ENCODE assay signal across 17 cellular contexts in genomic region chr4:10124167-10124930, GRCh38. TPM values are rescaled to one million over a fixed set of nuclear protein-coding genes. Genes with fewer than 3 reads are reported as not detected.
DNase-seq lines count a peak whose midpoint lies in the region; ATAC-seq and TF ChIP-seq lines count a peak whose summit lies in the region.
"Had no signal": no experiment of that assay in that cellular context is flagged by ENCODE, and none has a peak within 500 bp of the region (broad histone marks: within the 10 kb centered on the region; RNA-seq: fewer than 3 reads in every experiment).

No MANE protein-coding gene starts in this region.

- H3K4me3 Mint-ChIP-seq in CD8-positive, alpha-beta T cell: no peak overlapping the region
- H3K4me3 Mint-ChIP-seq in activated CD8-positive, alpha-beta T cell treated with anti-CD3 and anti-CD28 coated beads, Interleukin-2, amount 10 ng/mL, durations not matched to agents 7 days and 5 days: no peak overlapping the region
- no peak overlapping the region for H3K4me3 Mint-ChIP-seq in endodermal cell
- H3K4me3 Mint-ChIP-seq: B cell had no signal

- no peaks in the 10 kb centered on the region for H3K9me3 Mint-ChIP-seq in CD8-positive, alpha-beta T cell
- no peaks in the 10 kb centered on the region for H3K9me3 Mint-ChIP-seq in activated CD8-positive, alpha-beta T cell treated with anti-CD3 and anti-CD28 coated beads, Interleukin-2, amount 10 ng/mL, durations not matched to agents 7 days and 5 days (ENCODE audit: insufficient read depth)
- H3K9me3 Mint-ChIP-seq in endodermal cell: no peaks in the 10 kb centered on the region
- H3K9me3 Mint-ChIP-seq: neural crest cell had no signal

- no peaks in the 10 kb centered on the region for H3K36me3 Mint-ChIP-seq in CD8-positive, alpha-beta T cell
- no peaks in the 10 kb centered on the region for H3K36me3 Mint-ChIP-seq in activated CD8-positive, alpha-beta T cell treated with anti-CD3 and anti-CD28 coated beads, Interleukin-2, amount 10 ng/mL, durations not matched to agents 7 days and 5 days (ENCODE audit: low read depth)
- no peaks in the 10 kb centered on the region for H3K36me3 Mint-ChIP-seq in endodermal cell (ENCODE audit: low read depth)

- H3K4ac ChIP-seq in mesenchymal stem cell (ENCODE audit: low read depth in 1 of 2, low read length in 2 of 2): no peak overlapping the region

- H3K36me3 ChIP-seq in BLaER1 (no peaks in the 10 kb centered on the region), mesenchymal stem cell (ENCODE audit: control insufficient read depth in 1 of 2, insufficient read depth in 2 of 2, low read depth in 1 of 2, low read length in 2 of 2) (no peaks in the 10 kb centered on the region), left lung (no peaks in the 10 kb centered on the region), endodermal cell (ENCODE audit: control insufficient read depth, insufficient read depth, low read length) (no peaks in the 10 kb centered on the region)
- no peaks in the 10 kb centered on the region for H3K36me3 ChIP-seq in CD8-positive, alpha-beta T cell (ENCODE audit: insufficient read depth, low read length)
- H3K36me3 ChIP-seq: stomach had no signal

- H2BK12ac ChIP-seq in mesenchymal stem cell (ENCODE audit: low read length in 2 of 2): no peak overlapping the region

- H2AFZ ChIP-seq in mesenchymal stem cell (ENCODE audit: low read depth, low read length): no peak overlapping the region

- H3K9me3 ChIP-seq in BLaER1 (peaks cover 17% of the 10 kb centered on the region), mesenchymal stem cell (ENCODE audit: control insufficient read depth, low read length) (no peaks in the 10 kb centered on the region), left lung (no peaks in the 10 kb centered on the region), endodermal cell (ENCODE audit: control insufficient read depth, low read length) (no peaks in the 10 kb centered on the region)
- no peaks in the 10 kb centered on the region for H3K9me3 ChIP-seq in CD8-positive, alpha-beta T cell (ENCODE audit: low read length)
- H3K9me3 ChIP-seq: stomach had no signal

- CTCF ChIA-PET in CD8-positive, alpha-beta T cell (lab: Charles Lee): no interaction called here
- CTCF ChIA-PET in activated CD8-positive, alpha-beta T cell treated with anti-CD3 and anti-CD28 coated beads, Interleukin-2, amount 10 ng/mL, durations not matched to agents 7 days and 5 days (lab: Charles Lee): interaction anchor here (1.2 to 2.1 kb wide), 2 partner anchors 12 to 337 kb away, joined by 4 to 5 read pairs; no protein-coding TSS in a partner anchor

- H3K18ac ChIP-seq in mesenchymal stem cell (ENCODE audit: low read depth in 1 of 2, low read length in 2 of 2): no peak overlapping the region

- peak overlapping the region; percentile 88 for H2AK5ac ChIP-seq in mesenchymal stem cell (ENCODE audit: low read length, severe bottlenecking)

- H3K4me1 ChIP-seq in BLaER1 (peaks cover 65% of the 10 kb centered on the region), mesenchymal stem cell (ENCODE audit: control insufficient read depth, insufficient read depth, low read depth, low read length) (peaks cover 28% of the 10 kb centered on the region), left lung (peaks cover 5 to 14% of the 10 kb centered on the region in 2 donors), endodermal cell (ENCODE audit: control insufficient read depth, insufficient read depth, low read length) (peaks cover 12% of the 10 kb centered on the region)
- peaks cover 36% of the 10 kb centered on the region for H3K4me1 ChIP-seq in CD8-positive, alpha-beta T cell (ENCODE audit: insufficient read depth, low read length)

- no peak overlapping the region for H3K14ac ChIP-seq in mesenchymal stem cell (ENCODE audit: low read length in 2 of 2)

- H2BK5ac ChIP-seq in mesenchymal stem cell (ENCODE audit: low read depth, low read length, poor library complexity, severe bottlenecking): no peak overlapping the region

- no peak overlapping the region for H3K23ac ChIP-seq in mesenchymal stem cell (ENCODE audit: low read length in 2 of 2)

- WGBS in mesenchymal stem cell: 86% methylated on average over 12 of the region's 13 CpGs
- WGBS in endodermal cell (ENCODE audit: insufficient coverage in 1 of 2, insufficient read length in 1 of 2), 2 experiments: 87 to 91% methylated on average over 9 to 13 of the region's 13 CpGs

- H3K9ac ChIP-seq in BLaER1: peak overlapping the region; percentile 53; the same call in 1 of the 2 replicates
- H3K9ac ChIP-seq in mesenchymal stem cell (ENCODE audit: low read length): no peak overlapping the region
- no peak overlapping the region for H3K9ac ChIP-seq in endodermal cell (ENCODE audit: extremely low read depth, low read length, poor library complexity, severe bottlenecking)

- H3K27me3 Mint-ChIP-seq in CD8-positive, alpha-beta T cell (ENCODE audit: low read depth): no peaks in the 10 kb centered on the region
- H3K27me3 Mint-ChIP-seq in activated CD8-positive, alpha-beta T cell treated with anti-CD3 and anti-CD28 coated beads, Interleukin-2, amount 10 ng/mL, durations not matched to agents 7 days and 5 days (ENCODE audit: low read depth): no peaks in the 10 kb centered on the region
- H3K27me3 Mint-ChIP-seq in endodermal cell (ENCODE audit: insufficient read depth): peaks cover 18% of the 10 kb centered on the region

- no peak overlapping the region for H2BK15ac ChIP-seq in mesenchymal stem cell (ENCODE audit: low read depth, poor library complexity, severe bottlenecking)

- H4K20me1 ChIP-seq in BLaER1: no peaks in the 10 kb centered on the region

- DNase-seq in CD8-positive, alpha-beta T cell: no peak
- no peak for DNase-seq in activated CD8-positive, alpha-beta T cell treated with anti-CD3 and anti-CD28 coated beads, Interleukin-2, amount 10 ng/mL, durations not matched to agents 7 days and 5 days
- DNase-seq in mesenchymal stem cell: no peak
- DNase-seq in left lung: no peak
- DNase-seq in endodermal cell: no peak
- no peak for DNase-seq in NCI-H82 (lab: John Stamatoyannopoulos, UW)
- DNase-seq: central memory CD4-positive, alpha-beta T cell; DMS79; foreskin fibroblast; NCI-H1105 treated with DMSO at 0.1 percent for 48 hours; NCI-H2171; stomach; T-helper 9 cell had no signal

- peaks cover 42% of the 10 kb centered on the region for H3K4me1 Mint-ChIP-seq in CD8-positive, alpha-beta T cell (ENCODE audit: low read depth)
- H3K4me1 Mint-ChIP-seq in activated CD8-positive, alpha-beta T cell treated with anti-CD3 and anti-CD28 coated beads, Interleukin-2, amount 10 ng/mL, durations not matched to agents 7 days and 5 days (ENCODE audit: low read depth): peaks cover 35% of the 10 kb centered on the region
- H3K4me1 Mint-ChIP-seq in endodermal cell: peaks cover 48% of the 10 kb centered on the region
- H3K4me1 Mint-ChIP-seq: B cell had no signal

- H2BK120ac ChIP-seq in mesenchymal stem cell (ENCODE audit: low read depth, low read length): no peak overlapping the region

- H3K4me2 ChIP-seq in BLaER1: peak overlapping the region; percentile 91
- no peak overlapping the region for H3K4me2 ChIP-seq in mesenchymal stem cell (ENCODE audit: low read length, poor library complexity, severe bottlenecking)

- no peak overlapping the region for H4K8ac ChIP-seq in mesenchymal stem cell (ENCODE audit: low read length)

- no peaks in the 10 kb centered on the region for H3K79me1 ChIP-seq in mesenchymal stem cell (replicated peaks; ENCODE audit: low read length, poor library complexity, severe bottlenecking)

- POLR2A ChIA-PET in CD8-positive, alpha-beta T cell (lab: Charles Lee): no interaction called here
- POLR2A ChIA-PET in activated CD8-positive, alpha-beta T cell treated with anti-CD3 and anti-CD28 coated beads, Interleukin-2, amount 10 ng/mL, durations not matched to agents 7 days and 5 days (lab: Charles Lee): no interaction called here

- H3K27me3 ChIP-seq in BLaER1 (no peaks in the 10 kb centered on the region), mesenchymal stem cell (ENCODE audit: control insufficient read depth in 1 of 2, insufficient read depth in 1 of 2, low read length in 2 of 2) (no peaks in the 10 kb centered on the region), left lung (no peaks in the 10 kb centered on the region), endodermal cell (ENCODE audit: control insufficient read depth, insufficient read depth, low read length, poor library complexity, severe bottlenecking) (peaks cover 1% of the 10 kb centered on the region)
- no peaks in the 10 kb centered on the region for H3K27me3 ChIP-seq in CD8-positive, alpha-beta T cell (ENCODE audit: insufficient read depth, low read length)
- H3K27me3 ChIP-seq: stomach had no signal

- no peak for TF ChIP-seq CTCF in CD8-positive, alpha-beta T cell (IDR thresholded peaks at IDR 0.05)
- TF ChIP-seq CTCF in left lung (IDR thresholded peaks at IDR 0.05) (no peak), endodermal cell (conservative IDR thresholded peaks at IDR 0.05) (no peak)

- no peak overlapping the region for H4K91ac ChIP-seq in mesenchymal stem cell (ENCODE audit: low read length)

- H3K27ac Mint-ChIP-seq in CD8-positive, alpha-beta T cell: peak overlapping the region; percentile 64
- H3K27ac Mint-ChIP-seq in activated CD8-positive, alpha-beta T cell treated with anti-CD3 and anti-CD28 coated beads, Interleukin-2, amount 10 ng/mL, durations not matched to agents 7 days and 5 days: peak overlapping the region; percentile 77
- H3K27ac Mint-ChIP-seq in endodermal cell: no peak overlapping the region
- H3K27ac Mint-ChIP-seq: B cell had no signal

- ATAC-seq in CD8-positive, alpha-beta T cell: no peak
- ATAC-seq in activated CD8-positive, alpha-beta T cell treated with anti-CD3 and anti-CD28 coated beads, Interleukin-2, amount 10 ng/mL, durations not matched to agents 7 days and 5 days: no peak
- ATAC-seq in left lung (no peak), HG02763 (IDR thresholded peaks at IDR 0.05; ENCODE audit: unreplicated experiment) (no peak)

- H3K27ac ChIP-seq in BLaER1: peak overlapping the region; percentile 83
- no peak overlapping the region for H3K27ac ChIP-seq in CD8-positive, alpha-beta T cell (ENCODE audit: low read depth, low read length)
- H3K27ac ChIP-seq in mesenchymal stem cell (ENCODE audit: low read length, poor library complexity, severe bottlenecking): no peak overlapping the region
- no peak overlapping the region for H3K27ac ChIP-seq in left lung
- no peak overlapping the region for H3K27ac ChIP-seq in endodermal cell (ENCODE audit: low read depth, low read length)

- H3K4me3 ChIP-seq in BLaER1: peak overlapping the region; percentile 45
- H3K4me3 ChIP-seq in CD8-positive, alpha-beta T cell (ENCODE audit: low read depth, low read length): no peak overlapping the region
- H3K4me3 ChIP-seq in mesenchymal stem cell (ENCODE audit: insufficient read depth in 1 of 2, low read depth in 1 of 2, low read length in 2 of 2): no peak overlapping the region
- no peak overlapping the region for H3K4me3 ChIP-seq in left lung
- no peak overlapping the region for H3K4me3 ChIP-seq in endodermal cell (ENCODE audit: low read length)
- H3K4me3 ChIP-seq: stomach had no signal

- intact Hi-C loops in CD8-positive, alpha-beta T cell (cut with DNase I, micrococcal nuclease): loop anchor here in 1 of 2 experiments (5.0 kb wide), 1 partner anchor 42 kb away; no protein-coding TSS in a partner anchor
- intact Hi-C loops in left lung (cut with DNase I): no loop called here

RNA-seq across cellular contexts. Expression of gene WDR1, which starts 7.8 kb away (rescaled TPM):
- total RNA-seq in CD8-positive, alpha-beta T cell: 100 to 1,000 TPM; 220 to 224 TPM
- total RNA-seq in activated CD8-positive, alpha-beta T cell treated with anti-CD3 and anti-CD28 coated beads, Interleukin-2, amount 10 ng/mL, durations not matched to agents 7 days and 5 days: 100 to 1,000 TPM; 516 to 550 TPM
- 208 TPM for polyA plus RNA-seq in mesenchymal stem cell (2013, experiment 1 of 2)
- 215 TPM for polyA plus RNA-seq in mesenchymal stem cell (2013, experiment 2 of 2)
- 100 to 1,000 TPM; 215 to 303 TPM for total RNA-seq in left lung
- 100 to 1,000 TPM; 222 to 345 TPM for total RNA-seq in endodermal cell
- 127 TPM for polyA plus RNA-seq in endodermal cell (2013, experiment 1 of 2)
- 106 TPM for polyA plus RNA-seq in endodermal cell (2013, experiment 2 of 2)
